In the genomic region with DNA sequence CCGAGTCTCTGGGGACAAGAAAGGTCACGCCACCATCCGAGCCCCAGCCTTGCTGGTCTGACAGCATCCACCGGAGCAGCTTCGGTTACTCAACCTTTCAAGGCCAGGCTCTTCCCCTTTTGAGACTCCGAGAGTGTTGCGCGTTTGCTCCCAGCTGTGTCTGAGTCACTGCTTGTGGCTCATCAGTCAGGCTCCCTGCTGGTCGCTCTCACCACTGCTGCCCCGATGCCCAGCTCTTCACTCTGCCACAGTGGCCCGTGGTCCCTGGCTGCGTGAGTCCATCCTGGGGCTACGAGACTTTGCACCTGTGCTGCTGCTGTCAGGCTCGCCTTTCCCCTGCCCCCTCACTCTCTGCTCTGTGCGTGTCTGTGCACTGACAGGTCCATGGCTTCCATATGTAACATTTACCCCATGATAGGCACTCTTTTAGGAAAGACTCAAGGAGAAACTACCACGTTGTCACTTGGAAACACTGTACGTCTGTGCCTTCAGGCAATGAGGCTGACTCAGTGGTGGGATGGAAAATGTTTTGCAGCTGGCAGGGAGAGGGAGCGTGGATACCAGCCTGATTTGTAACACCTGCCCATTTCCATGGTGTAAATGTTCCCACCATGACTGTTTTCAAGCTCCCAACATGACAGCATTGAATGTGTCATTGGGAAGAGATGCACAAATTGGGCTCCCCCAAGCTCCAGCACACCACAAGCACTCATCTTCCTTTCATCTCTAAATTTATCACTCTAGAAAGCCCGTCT, we compare ENCODE assay signal across 20 cellular contexts.
"Had no signal": no experiment of that assay in that cellular context is flagged by ENCODE, and none has a peak within 500 bp of the region (broad histone marks: within the 10 kb centered on the region; RNA-seq: fewer than 3 reads in every experiment).

No MANE protein-coding gene starts in this region.

- ATAC-seq: activated CD8-positive, alpha-beta T cell treated with anti-CD3 and anti-CD28 coated beads for 36 hours; activated naive CD4-positive, alpha-beta T cell treated with anti-CD3 and anti-CD28 coated beads, Interleukin-2, amount 50 U/mL, for 72 hours; gastroesophageal sphincter; heart right ventricle; left lung; naive thymus-derived CD8-positive, alpha-beta T cell had no signal

- FAIRE-seq: kidney had no signal

- DNase-seq: activated B cell treated with CpG ODN at 0.5 μM for 24 hours; activated CD4-positive, alpha-beta T cell treated with anti-CD3 and anti-CD28 coated beads for 48 hours; activated CD8-positive, alpha-beta T cell treated with anti-CD3 and anti-CD28 coated beads for 36 hours; activated gamma-delta T cell; activated T-cell treated with anti-CD3 and anti-CD28 coated beads, Interleukin-2, amount 50 U/mL, for 48 hours; amygdala; dorsolateral prefrontal cortex; erythroblast; heart right ventricle; kidney; left lung; mesenchymal stem cell; naive thymus-derived CD8-positive, alpha-beta T cell; posterior cingulate gyrus; stimulated activated CD4-positive, alpha-beta T cell treated with anti-CD3 and anti-CD28 coated beads, Interleukin-4, amount 100 ng/mL, for 4 hours; stimulated activated CD8-positive, alpha-beta memory T cell treated with anti-CD3 and anti-CD28 coated beads, Interleukin-4, amount 100 ng/mL, for 48 hours; stimulated activated naive CD4-positive, alpha-beta T cell treated with Interleukin-2 at 50 U/mL for 16 hours; substantia nigra had no signal
